ENCODE assay signal across 7 cellular contexts in the genomic region with DNA sequence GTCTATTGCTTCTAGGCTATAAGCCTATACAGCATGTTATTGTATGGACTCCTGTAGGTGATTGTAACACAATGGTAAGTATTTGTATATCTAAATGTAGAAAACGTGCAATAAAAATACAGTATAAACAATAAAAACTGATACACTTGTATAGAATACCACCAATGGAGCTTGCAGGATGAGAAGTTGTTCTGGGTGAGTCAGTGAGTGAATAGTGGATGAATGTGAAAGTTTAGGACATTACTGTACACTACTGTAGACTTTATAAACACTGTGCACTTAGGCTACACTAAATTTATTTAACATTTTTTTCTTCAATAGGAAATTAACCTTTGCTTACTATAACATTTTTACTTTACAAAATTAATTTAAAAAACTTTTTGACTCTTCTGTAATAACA.
"Had no signal": no experiment of that assay in that cellular context is flagged by ENCODE, and none has a peak within 500 bp of the region (broad histone marks: within the 10 kb centered on the region; RNA-seq: fewer than 3 reads in every experiment).

No MANE protein-coding gene starts in this region.

- H3K4me3 ChIP-seq: GM23248, HAP-1, K562 had no signal

- H3K9ac ChIP-seq: GM23248 had no signal

- H3K36me3 ChIP-seq: HAP-1 had no signal

- H3K27ac ChIP-seq: GM23248 had no signal

- DNase-seq: GM23248, GOT3, H7, IMR-90, KG1 had no signal

- H3K4me1 ChIP-seq: HAP-1 had no signal

- H3K9me3 ChIP-seq: HAP-1 had no signal

- ATAC-seq: K562 had no signal

- H2AFZ ChIP-seq: GM23248 had no signal
